ENCODE assay signal across 17 cellular contexts in genomic region chr5:146706321-146706972, GRCh38.
DNase-seq lines count a peak whose midpoint lies in the region; ATAC-seq and TF ChIP-seq lines count a peak whose summit lies in the region.
"Had no signal": no experiment of that assay in that cellular context is flagged by ENCODE, and none has a peak within 500 bp of the region (broad histone marks: within the 10 kb centered on the region; RNA-seq: fewer than 3 reads in every experiment).

No MANE protein-coding gene starts in this region.

- H3K18ac ChIP-seq in mesendoderm (ENCODE audit: low read length), result no peak overlapping the region

- DNase-seq in DMS 273 (lab: John Stamatoyannopoulos, UW; ENCODE audit: unreplicated experiment), result peak; percentile 17
- DNase-seq in DMS 273 treated with DMSO at 0.1 percent for 48 hours (lab: John Stamatoyannopoulos, UW), result no peak
- DNase-seq in HEK293T (ENCODE audit: extremely low spot score), result peak; percentile 7
- peak; percentile 41 for DNase-seq in SK-MEL-5 (ENCODE audit: low read depth, low spot score)
- peak; percentile 61 for DNase-seq in mesendoderm
- DNase-seq in MG63, result no peak
- DNase-seq in NOMO-1 (lab: John Stamatoyannopoulos, UW; ENCODE audit: unreplicated experiment in 2 of 2), result no peak
- DNase-seq: 8988T; activated B cell treated with CpG ODN at 0.5 μM for 24 hours; activated naive CD4-positive, alpha-beta T cell treated with anti-CD3 and anti-CD28 coated beads for 36 hours; C1 segment of cervical spinal cord; mammary epithelial cell; natural killer cell; NCI-H2081 treated with DMSO at 0.1 percent for 48 hours; stimulated activated naive B cell treated with anti-CD40 and anti-IgM and Interleukin-4, amounts not matched to agents 10 μg/mL and 1 μg/mL and 100 μg/mL, for 72 hours had no signal

- H3K4me1 ChIP-seq in mesendoderm (ENCODE audit: control insufficient read depth, low read depth, low read length), result peaks cover 2% of the 10 kb centered on the region
- H3K4me1 ChIP-seq: upper lobe of left lung had no signal

- POLR2A ChIA-PET in HEK293T (lab: Yijun Ruan, JAX), result no interaction called here

- no peak overlapping the region for H3K4me2 ChIP-seq in mesendoderm (ENCODE audit: low read length)

- H3K23ac ChIP-seq in mesendoderm (ENCODE audit: low read length), result no peak overlapping the region

- no peak overlapping the region for H3K4ac ChIP-seq in mesendoderm (ENCODE audit: low read depth, low read length)

- no CpG with 5 or more reads among the region's 32 CpGs for WGBS in mesendoderm (ENCODE audit: extremely low coverage, insufficient coverage, low lambda C conversion rate)

- CTCF ChIA-PET in HEK293T (lab: Yijun Ruan, JAX), result interaction anchor here (0.6 to 0.8 kb wide), 3 partner anchors 26 to 53 kb away, joined by 3 read pairs; no protein-coding TSS in a partner anchor

- no peak overlapping the region for H2BK15ac ChIP-seq in mesendoderm (replicated peaks; ENCODE audit: low read depth)

- in situ Hi-C loops in SK-MEL-5 (cut with HindIII; ENCODE audit: low pct_unique_long_range_greater_than_20kb, low sequenced_read_pairs), result no loop called here

- H3K36me3 ChIP-seq in mesendoderm (ENCODE audit: control insufficient read depth, insufficient read depth, low read length) (no peaks in the 10 kb centered on the region), MG63 (no peaks in the 10 kb centered on the region)
- H3K36me3 ChIP-seq: upper lobe of left lung had no signal

- no peaks in the 10 kb centered on the region for H3K79me1 ChIP-seq in mesendoderm (ENCODE audit: low read length)

- H2BK5ac ChIP-seq in mesendoderm (ENCODE audit: low read length), result no peak overlapping the region

- no peak overlapping the region for H3K27ac ChIP-seq in mesendoderm (ENCODE audit: low read depth, low read length)
- H3K27ac ChIP-seq: upper lobe of left lung had no signal

- no peaks in the 10 kb centered on the region for H3K79me2 ChIP-seq in mesendoderm (ENCODE audit: control insufficient read depth, insufficient read depth, low read length)

- no peaks in the 10 kb centered on the region; the same call in 1 of the 2 replicates for H3K9me3 ChIP-seq in MG63
- H3K9me3 ChIP-seq: upper lobe of left lung had no signal

- H3K4me3 ChIP-seq in mesendoderm (ENCODE audit: low read length), result no peak overlapping the region
- H3K4me3 ChIP-seq in MG63, result no peak overlapping the region
- H3K4me3 ChIP-seq: upper lobe of left lung had no signal

- no peak for ATAC-seq in HG02884 (IDR thresholded peaks at IDR 0.05; ENCODE audit: unreplicated experiment)
- ATAC-seq: natural killer cell; stimulated activated naive B cell treated with anti-CD40 and anti-IgM and Interleukin-4, amounts not matched to agents 10 μg/mL and 1 μg/mL and 100 μg/mL, for 72 hours had no signal

- no peak overlapping the region for H4K5ac ChIP-seq in mesendoderm (ENCODE audit: low read length)

- H3K9ac ChIP-seq in mesendoderm (ENCODE audit: low read length), result no peak overlapping the region

- H3K56ac ChIP-seq in mesendoderm (ENCODE audit: low read length), result no peak overlapping the region

- no peak overlapping the region for H4K8ac ChIP-seq in mesendoderm (ENCODE audit: low read depth, low read length)

- H3K27me3 ChIP-seq in mesendoderm (ENCODE audit: insufficient read depth, low read length, poor library complexity) (no peaks in the 10 kb centered on the region), MG63 (no peaks in the 10 kb centered on the region; the same call in none of the 2 replicates)
- H3K27me3 ChIP-seq: upper lobe of left lung had no signal

- no peak overlapping the region for H2AK5ac ChIP-seq in mesendoderm (ENCODE audit: low read length)

- H2BK120ac ChIP-seq in mesendoderm (ENCODE audit: low read depth, low read length), result no peak overlapping the region

TF ChIP-seq in HEK293T, 16 proteins besides CTCF, POLR2A, EP300 and RAD21:
- TF ChIP-seq ZNF384 (IDR thresholded peaks at IDR 0.05) (no peak), SUZ12 (IDR thresholded peaks at IDR 0.05) (no peak), NFRKB (IDR thresholded peaks at IDR 0.05) (no peak), L3MBTL2 (conservative IDR thresholded peaks at IDR 0.05) (no peak), FOXA1 (IDR thresholded peaks at IDR 0.05) (no peak), PKNOX1 (IDR thresholded peaks at IDR 0.05) (no peak), FOXK2 (IDR thresholded peaks at IDR 0.05) (no peak), FOXM1 (IDR thresholded peaks at IDR 0.05; ENCODE audit: borderline replicate concordance) (no peak), ELF4 (IDR thresholded peaks at IDR 0.05) (no peak), TARDBP (IDR thresholded peaks at IDR 0.05) (no peak), ARNT (IDR thresholded peaks at IDR 0.05) (no peak), LEF1 (IDR thresholded peaks at IDR 0.05; ENCODE audit: borderline replicate concordance) (no peak), BHLHE40 (IDR thresholded peaks at IDR 0.05; ENCODE audit: borderline replicate concordance) (no peak)

Comparison
In these comparisons a context has a peak if more than half of its experiments do, and no peak if none do; other contexts are left out.
1. DNase-seq: peak in DMS 273 (single experiment), HEK293T (single experiment), SK-MEL-5 (single experiment) and mesendoderm (single experiment); none in DMS 273 treated with DMSO at 0.1 percent for 48 hours (single experiment), MG63 (single experiment) and NOMO-1 (0 of 2).